25 cellular contexts compared by ENCODE assay signal in genomic region chr3:43388188-43388587, GRCh38.
DNase-seq lines count a peak whose midpoint lies in the region; ATAC-seq and TF ChIP-seq lines count a peak whose summit lies in the region.
"Had no signal": no experiment of that assay in that cellular context is flagged by ENCODE, and none has a peak within 500 bp of the region (broad histone marks: within the 10 kb centered on the region; RNA-seq: fewer than 3 reads in every experiment).

No MANE protein-coding gene starts in this region.

- no peak for TF ChIP-seq EP300 in upper lobe of left lung (IDR thresholded peaks at IDR 0.05)

- H3K36me3 ChIP-seq in body of pancreas (replicated peaks in 1 of 2; ENCODE audit: insufficient read depth in 1 of 2, low read depth in 2 of 2), result no peaks in the 10 kb centered on the region
- H3K36me3 ChIP-seq in upper lobe of left lung, result no peaks in the 10 kb centered on the region
- no peaks in the 10 kb centered on the region for H3K36me3 ChIP-seq in psoas muscle (ENCODE audit: insufficient read depth in 1 of 2, low read depth in 1 of 2)
- H3K36me3 ChIP-seq in right lobe of liver, result no peaks in the 10 kb centered on the region
- H3K36me3 ChIP-seq: HAP-1, neural progenitor cell, Peyer's patch, SJCRH30 had no signal

- DNase-seq in activated naive CD8-positive, alpha-beta T cell treated with anti-CD3 and anti-CD28 coated beads, Interleukin-2, amount 50 U/mL, for 24 hours, result no peak
- DNase-seq in body of pancreas (peak; percentile 56 to 67 (median 62)), upper lobe of left lung (no peak), AG08396 (ENCODE audit: low spot score) (no peak), psoas muscle (no peak), right lobe of liver (no peak)
- DNase-seq in naive thymus-derived CD8-positive, alpha-beta T cell, result no peak
- DNase-seq: activated CD4-positive, alpha-beta T cell treated with anti-CD3 and anti-CD28 coated beads for 1 hour; activated naive CD4-positive, alpha-beta T cell treated with anti-CD3 and anti-CD28 coated beads for 36 hours; C1 segment of cervical spinal cord; dorsolateral prefrontal cortex; foreskin fibroblast; Karpas-422; NCI-H1694; NCI-H2171 treated with DMSO at 0.1 percent for 48 hours; NCI-H524 treated with DMSO at 0.1 percent for 48 hours; NK-92 treated with Interleukin-12 subunit alpha and Interleukin-12 subunit beta, amount 100 ng/mL, for 24 hours; Peyer's patch; SJCRH30; stimulated activated CD4-positive, alpha-beta T cell treated with anti-CD3 and anti-CD28 coated beads, Interleukin-1b, Interleukin-23, amount 100 ng/mL, for 48 hours had no signal

- no peaks in the 10 kb centered on the region for H3K27me3 Mint-ChIP-seq in activated naive CD8-positive, alpha-beta T cell
- H3K27me3 Mint-ChIP-seq in activated naive CD8-positive, alpha-beta T cell treated with anti-CD3 and anti-CD28 coated beads, Interleukin-2, amount 50 U/mL, for 24 hours, result no peaks in the 10 kb centered on the region
- H3K27me3 Mint-ChIP-seq in naive thymus-derived CD8-positive, alpha-beta T cell, result no peaks in the 10 kb centered on the region
- H3K27me3 Mint-ChIP-seq: progenitor cell of endocrine pancreas had no signal

- H3K27ac ChIP-seq in body of pancreas (peak overlapping the region; percentile 73 to 92 (median 85)), upper lobe of left lung (peak overlapping the region; percentile 18 to 94 (median 87)), psoas muscle (no peak overlapping the region), right lobe of liver (peak overlapping the region in 1 of 3 donors; percentile 67)
- H3K27ac ChIP-seq: neural progenitor cell, SJCRH30 had no signal

- no peak overlapping the region for H3K4me3 Mint-ChIP-seq in activated naive CD8-positive, alpha-beta T cell
- no peak overlapping the region for H3K4me3 Mint-ChIP-seq in activated naive CD8-positive, alpha-beta T cell treated with anti-CD3 and anti-CD28 coated beads, Interleukin-2, amount 50 U/mL, for 24 hours
- H3K4me3 Mint-ChIP-seq in naive thymus-derived CD8-positive, alpha-beta T cell, result peak overlapping the region in 2 of 10 donors; percentile 65 to 84
- H3K4me3 Mint-ChIP-seq: activated naive CD4-positive, alpha-beta T cell treated with anti-CD3 and anti-CD28 coated beads for 36 hours; neural progenitor cell had no signal

- ATAC-seq in activated naive CD8-positive, alpha-beta T cell treated with anti-CD3 and anti-CD28 coated beads, Interleukin-2, amount 50 U/mL, for 24 hours, result no peak
- ATAC-seq in body of pancreas (no peak), upper lobe of left lung (ENCODE audit: low FRiP score in 2 of 2) (no peak), psoas muscle (no peak), right lobe of liver (no peak)
- ATAC-seq in naive thymus-derived CD8-positive, alpha-beta T cell, result no peak

- H3K9me3 ChIP-seq in body of pancreas, result no peaks in the 10 kb centered on the region
- no peaks in the 10 kb centered on the region for H3K9me3 ChIP-seq in upper lobe of left lung
- peaks cover 8% of the 10 kb centered on the region for H3K9me3 ChIP-seq in psoas muscle
- no peaks in the 10 kb centered on the region for H3K9me3 ChIP-seq in right lobe of liver
- H3K9me3 ChIP-seq: Peyer's patch, SJCRH30 had no signal

- no peaks in the 10 kb centered on the region for H3K9me3 Mint-ChIP-seq in activated naive CD8-positive, alpha-beta T cell (ENCODE audit: low read depth)
- peaks cover 7% of the 10 kb centered on the region for H3K9me3 Mint-ChIP-seq in activated naive CD8-positive, alpha-beta T cell treated with anti-CD3 and anti-CD28 coated beads, Interleukin-2, amount 50 U/mL, for 24 hours
- peaks cover 0 to 8% (median 2%) of the 10 kb centered on the region in 9 donors for H3K9me3 Mint-ChIP-seq in naive thymus-derived CD8-positive, alpha-beta T cell

- POLR2A ChIA-PET in naive thymus-derived CD8-positive, alpha-beta T cell (lab: Charles Lee), result interaction anchor here (1.4 to 2.9 kb wide), 6 partner anchors 9 to 114 kb away, joined by 5 to 24 read pairs (median 10); partner anchors contain the start of gene SNRK

- TF ChIP-seq CTCF in body of pancreas (IDR thresholded peaks at IDR 0.05) (no peak), upper lobe of left lung (IDR thresholded peaks at IDR 0.05) (no peak), psoas muscle (IDR thresholded peaks at IDR 0.05) (no peak), right lobe of liver (IDR thresholded peaks at IDR 0.05) (no peak)

- 36 to 46% methylated on average over 5 of the region's 5 CpGs for WGBS in body of pancreas, 2 donors
- 83 to 91% methylated on average over 5 of the region's 5 CpGs for WGBS in upper lobe of left lung, 2 donors
- 61 to 83% (median 69%) methylated on average over 5 of the region's 5 CpGs for WGBS in psoas muscle, 3 donors
- 80% methylated on average over 5 of the region's 5 CpGs for WGBS in right lobe of liver (ENCODE audit: insufficient coverage, low coverage, low lambda C conversion rate, missing lambda C conversion rate)

- H3K36me3 Mint-ChIP-seq in activated naive CD8-positive, alpha-beta T cell, result peaks cover 2% of the 10 kb centered on the region
- H3K36me3 Mint-ChIP-seq in activated naive CD8-positive, alpha-beta T cell treated with anti-CD3 and anti-CD28 coated beads, Interleukin-2, amount 50 U/mL, for 24 hours (ENCODE audit: low read depth), result no peaks in the 10 kb centered on the region
- H3K36me3 Mint-ChIP-seq in naive thymus-derived CD8-positive, alpha-beta T cell, result peaks cover 0 to 4% (median 0%) of the 10 kb centered on the region in 3 donors
- H3K36me3 Mint-ChIP-seq: neural progenitor cell had no signal

- H3K4me3 ChIP-seq in body of pancreas (no peak overlapping the region), upper lobe of left lung (no peak overlapping the region), psoas muscle (no peak overlapping the region), right lobe of liver (no peak overlapping the region)
- H3K4me3 ChIP-seq: dorsolateral prefrontal cortex, HAP-1, neural progenitor cell, Peyer's patch, SJCRH30, skin epidermis had no signal

- H3K27ac Mint-ChIP-seq in activated naive CD8-positive, alpha-beta T cell, result peak overlapping the region; percentile 76
- no peak overlapping the region for H3K27ac Mint-ChIP-seq in activated naive CD8-positive, alpha-beta T cell treated with anti-CD3 and anti-CD28 coated beads, Interleukin-2, amount 50 U/mL, for 24 hours
- peak overlapping the region in 9 of 10 donors; percentile 57 to 98 (median 92) for H3K27ac Mint-ChIP-seq in naive thymus-derived CD8-positive, alpha-beta T cell
- H3K27ac Mint-ChIP-seq: activated naive CD4-positive, alpha-beta T cell treated with anti-CD3 and anti-CD28 coated beads for 36 hours; neural progenitor cell; progenitor cell of endocrine pancreas had no signal

- H3K27me3 ChIP-seq in body of pancreas, result no peaks in the 10 kb centered on the region
- H3K27me3 ChIP-seq in upper lobe of left lung, result no peaks in the 10 kb centered on the region
- H3K27me3 ChIP-seq in psoas muscle (ENCODE audit: insufficient read depth in 3 of 3, low read length in 2 of 3), result no peaks in the 10 kb centered on the region
- H3K27me3 ChIP-seq in right lobe of liver, result no peaks in the 10 kb centered on the region
- H3K27me3 ChIP-seq: dorsolateral prefrontal cortex, neural progenitor cell, Peyer's patch, SJCRH30 had no signal

- intact Hi-C loops in body of pancreas (cut with DNase I) (no loop called here), psoas muscle (cut with DNase I) (no loop called here), right lobe of liver (cut with DNase I) (no loop called here)

- TF ChIP-seq POLR2A in body of pancreas (IDR thresholded peaks at IDR 0.05), result no peak
- no peak for TF ChIP-seq POLR2A in upper lobe of left lung (IDR thresholded peaks at IDR 0.05)
- TF ChIP-seq POLR2A in right lobe of liver (IDR thresholded peaks at IDR 0.05), result no peak

- H3K4me1 ChIP-seq in body of pancreas, result peaks cover 57% of the 10 kb centered on the region
- peaks cover 12 to 49% (median 31%) of the 10 kb centered on the region in 4 donors for H3K4me1 ChIP-seq in upper lobe of left lung
- H3K4me1 ChIP-seq in psoas muscle, result peaks cover 23% of the 10 kb centered on the region
- peaks cover 0 to 26% (median 11%) of the 10 kb centered on the region in 4 donors for H3K4me1 ChIP-seq in right lobe of liver
- H3K4me1 ChIP-seq: HAP-1, neural progenitor cell, SJCRH30 had no signal

- peaks cover 66% of the 10 kb centered on the region for H3K4me1 Mint-ChIP-seq in activated naive CD8-positive, alpha-beta T cell (ENCODE audit: low read depth)
- H3K4me1 Mint-ChIP-seq in activated naive CD8-positive, alpha-beta T cell treated with anti-CD3 and anti-CD28 coated beads, Interleukin-2, amount 50 U/mL, for 24 hours, result peaks cover 41% of the 10 kb centered on the region
- H3K4me1 Mint-ChIP-seq in naive thymus-derived CD8-positive, alpha-beta T cell, result peaks cover 31 to 77% (median 56%) of the 10 kb centered on the region in 4 donors

Comparison
In these comparisons a context has a peak if more than half of its experiments do, and no peak if none do; other contexts are left out.
1. DNase-seq: peak in body of pancreas (4 of 4); none in activated naive CD8-positive, alpha-beta T cell treated with anti-CD3 and anti-CD28 coated beads, Interleukin-2, amount 50 U/mL, for 24 hours (single experiment), naive thymus-derived CD8-positive, alpha-beta T cell (0 of 10), upper lobe of left lung (0 of 2), AG08396 (single experiment), psoas muscle (0 of 2) and right lobe of liver (0 of 3).